In the genomic region with DNA sequence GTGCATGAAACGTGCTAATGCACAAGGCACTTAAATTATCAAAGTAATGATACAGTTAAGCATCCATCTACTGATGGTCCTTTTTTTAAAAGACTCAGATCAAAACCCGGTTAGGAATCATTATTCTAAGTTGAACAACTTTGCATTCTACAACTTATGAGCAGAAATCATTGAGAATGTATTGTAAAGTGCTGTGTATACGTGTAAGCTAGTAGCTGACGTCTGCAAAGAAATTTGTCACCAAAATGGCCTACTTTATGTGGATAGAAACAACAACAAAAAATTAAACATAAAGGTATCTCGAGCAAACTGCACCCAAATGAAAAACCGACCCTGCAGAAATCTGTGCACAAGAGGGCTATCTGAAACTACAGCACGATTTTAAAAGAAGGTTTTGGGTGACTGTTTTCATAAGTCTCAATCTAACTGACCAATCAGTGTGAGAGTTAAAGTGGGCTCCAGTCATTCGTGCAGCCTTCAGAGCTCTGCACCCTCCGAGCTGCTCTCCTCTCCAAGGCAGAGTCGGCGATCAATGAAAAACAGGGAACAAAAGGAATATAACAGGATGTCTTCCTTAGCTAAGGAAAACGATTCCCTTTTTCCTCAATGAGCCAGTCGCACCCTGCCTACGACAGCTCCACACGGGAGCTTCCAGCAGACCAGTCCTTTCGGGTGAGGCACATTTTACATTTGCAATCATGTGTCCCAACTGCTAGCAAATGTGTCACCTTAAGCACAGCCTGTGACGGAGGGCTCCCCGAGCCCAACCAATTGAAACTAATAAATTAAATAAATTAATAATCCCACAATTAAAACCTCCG, we compare ENCODE assay signal across 8 cellular contexts.
DNase-seq lines count a peak whose midpoint lies in the region; ATAC-seq and TF ChIP-seq lines count a peak whose summit lies in the region.

No MANE protein-coding gene starts in this region.

- H3K4me1 Mint-ChIP-seq in activated CD8-positive, alpha-beta T cell treated with anti-CD3 and anti-CD28 coated beads, Interleukin-2, amount 10 ng/mL, durations not matched to agents 7 days and 5 days (ENCODE audit: low read depth), result peaks cover 72% of the 10 kb centered on the region

- H3K4me1 ChIP-seq in muscle layer of colon (ENCODE audit: insufficient read depth, low read length), result peaks cover 21% of the 10 kb centered on the region
- H3K4me1 ChIP-seq in upper lobe of right lung, result peaks cover 40% of the 10 kb centered on the region

- H3K27ac Mint-ChIP-seq in activated CD8-positive, alpha-beta T cell treated with anti-CD3 and anti-CD28 coated beads, Interleukin-2, amount 10 ng/mL, durations not matched to agents 7 days and 5 days, result peak overlapping the region; percentile 96

- H3K9me3 ChIP-seq in muscle layer of colon (ENCODE audit: low read length) (no peaks in the 10 kb centered on the region), upper lobe of right lung (no peaks in the 10 kb centered on the region)

- peak; percentile 26 for ATAC-seq in GM19438 (IDR thresholded peaks at IDR 0.05; ENCODE audit: low read depth, unreplicated experiment)
- ATAC-seq in activated CD8-positive, alpha-beta T cell treated with anti-CD3 and anti-CD28 coated beads, Interleukin-2, amount 10 ng/mL, durations not matched to agents 7 days and 5 days, result peak; percentile 19
- peak; percentile 56 for ATAC-seq in upper lobe of right lung

- intact Hi-C loops in upper lobe of right lung (cut with DNase I), result no loop called here

- DNase-seq in DMS 273 treated with DMSO at 0.1 percent for 48 hours (lab: John Stamatoyannopoulos, UW), result peak; percentile 12
- DNase-seq in NAMALWA (ENCODE audit: low spot score), result peak; percentile 25
- DNase-seq in activated CD8-positive, alpha-beta T cell treated with anti-CD3 and anti-CD28 coated beads, Interleukin-2, amount 10 ng/mL, durations not matched to agents 7 days and 5 days, result peak; percentile 60
- peak; percentile 25 for DNase-seq in fibroblast of gingiva (ENCODE audit: low read depth)
- DNase-seq in upper lobe of right lung, result no peak
- DNase-seq in SIG-M5 treated with dmso at 0.1 percent for 504 hours (lab: John Stamatoyannopoulos, UW; ENCODE audit: unreplicated experiment), result no peak

- POLR2A ChIA-PET in activated CD8-positive, alpha-beta T cell treated with anti-CD3 and anti-CD28 coated beads, Interleukin-2, amount 10 ng/mL, durations not matched to agents 7 days and 5 days (lab: Charles Lee), result interaction anchor here (0.9 to 4.3 kb wide), 16 partner anchors 13 to 779 kb away, joined by 3 to 39 read pairs (median 4); a partner anchor contains a TSS

- CTCF ChIA-PET in activated CD8-positive, alpha-beta T cell treated with anti-CD3 and anti-CD28 coated beads, Interleukin-2, amount 10 ng/mL, durations not matched to agents 7 days and 5 days (lab: Charles Lee), result interaction anchor here (0.7 to 2.4 kb wide), 7 partner anchors 24 to 577 kb away, joined by 3 to 14 read pairs (median 4); no protein-coding TSS in a partner anchor

- H3K36me3 ChIP-seq in muscle layer of colon (ENCODE audit: insufficient read depth, low read length) (no peaks in the 10 kb centered on the region), upper lobe of right lung (no peaks in the 10 kb centered on the region)

- H3K27ac ChIP-seq in muscle layer of colon (ENCODE audit: low read depth, low read length), result peak overlapping the region; percentile 64
- H3K27ac ChIP-seq in upper lobe of right lung, result peak overlapping the region; percentile 77

- peak overlapping the region; percentile 42 for H3K9ac ChIP-seq in muscle layer of colon (ENCODE audit: low read length)

- no peak for TF ChIP-seq CTCF in upper lobe of right lung (IDR thresholded peaks at IDR 0.05)

- no peaks in the 10 kb centered on the region for H3K9me3 Mint-ChIP-seq in activated CD8-positive, alpha-beta T cell treated with anti-CD3 and anti-CD28 coated beads, Interleukin-2, amount 10 ng/mL, durations not matched to agents 7 days and 5 days (ENCODE audit: insufficient read depth)

- peak overlapping the region; percentile 58 to 61 for H3K4me3 ChIP-seq in muscle layer of colon (ENCODE audit: low read depth in 1 of 2, low read length in 2 of 2)
- H3K4me3 ChIP-seq in upper lobe of right lung, result peak overlapping the region; percentile 63

- H3K27me3 ChIP-seq in muscle layer of colon (ENCODE audit: control insufficient read depth in 1 of 2, insufficient read depth in 2 of 2, low read length in 2 of 2), result no peaks in the 10 kb centered on the region
- no peaks in the 10 kb centered on the region for H3K27me3 ChIP-seq in upper lobe of right lung

- peak overlapping the region; percentile 87 for H3K4me3 Mint-ChIP-seq in activated CD8-positive, alpha-beta T cell treated with anti-CD3 and anti-CD28 coated beads, Interleukin-2, amount 10 ng/mL, durations not matched to agents 7 days and 5 days

- H3K36me3 Mint-ChIP-seq in activated CD8-positive, alpha-beta T cell treated with anti-CD3 and anti-CD28 coated beads, Interleukin-2, amount 10 ng/mL, durations not matched to agents 7 days and 5 days (ENCODE audit: low read depth), result peaks cover 3% of the 10 kb centered on the region

- no peaks in the 10 kb centered on the region for H3K27me3 Mint-ChIP-seq in activated CD8-positive, alpha-beta T cell treated with anti-CD3 and anti-CD28 coated beads, Interleukin-2, amount 10 ng/mL, durations not matched to agents 7 days and 5 days (ENCODE audit: low read depth)

Comparison
In these comparisons a context has a peak if more than half of its experiments do, and no peak if none do; other contexts are left out.
1. DNase-seq: peak in DMS 273 treated with DMSO at 0.1 percent for 48 hours (single experiment), NAMALWA (single experiment), activated CD8-positive, alpha-beta T cell treated with anti-CD3 and anti-CD28 coated beads, Interleukin-2, amount 10 ng/mL, durations not matched to agents 7 days and 5 days (single experiment) and fibroblast of gingiva (single experiment); none in upper lobe of right lung (single experiment) and SIG-M5 treated with dmso at 0.1 percent for 504 hours (single experiment).
2. Peak in every context shown above with its lines, with median percentiles within 50 percentile points of each other: ATAC-seq.